In genomic region chr21:17489565-17489964, GRCh38 we compare ENCODE assay signal across 8 cellular contexts. TPM values are rescaled to one million over a fixed set of nuclear protein-coding genes. Genes with fewer than 3 reads are reported as not detected.
DNase-seq lines count a peak whose midpoint lies in the region; ATAC-seq, FAIRE-seq and TF ChIP-seq lines count a peak whose summit lies in the region.
"Not testable (repeated sequence)": the region's sequence is repeated elsewhere in the genome, so short reads cannot be mapped to it uniquely, and the experiment has no call there.
"Had no signal": no experiment of that assay in that cellular context is flagged by ENCODE, and none has a peak within 500 bp of the region (broad histone marks: within the 10 kb centered on the region; RNA-seq: fewer than 3 reads in every experiment).

No MANE protein-coding gene starts in this region.

- H3K27ac ChIP-seq in keratinocyte (ENCODE audit: control insufficient read depth, insufficient read depth, low read length); psoas muscle: not testable (repeated sequence)

- peaks cover 23% of the 10 kb centered on the region for H3K4me1 ChIP-seq in keratinocyte (ENCODE audit: control insufficient read depth, extremely low read depth, insufficient read depth, low read length)
- not testable (repeated sequence) for H3K4me1 ChIP-seq in psoas muscle

- H3K27me3 ChIP-seq in keratinocyte (ENCODE audit: control insufficient read depth, extremely low read depth, insufficient read depth, low read length), result peaks cover 23% of the 10 kb centered on the region
- not testable (repeated sequence) for H3K27me3 ChIP-seq in psoas muscle (ENCODE audit: insufficient read depth in 3 of 3, low read length in 2 of 3)

- not testable (repeated sequence) for H3K9ac ChIP-seq in keratinocyte (ENCODE audit: control insufficient read depth, extremely low read depth, insufficient read depth, low read length)

- peak; percentile 99 for FAIRE-seq in keratinocyte (lab: Jason Lieb, UNC)

- not testable (repeated sequence) for H3K4me2 ChIP-seq in keratinocyte (ENCODE audit: control insufficient read depth, extremely low read depth, insufficient read depth, low read depth, low read length)

- dilution Hi-C loops in keratinocyte (cut with MboI; ENCODE audit: extremely low pct_ligation_motif_present, low sequenced_read_pairs), result not testable (repeated sequence)

- intact Hi-C loops in psoas muscle (cut with DNase I), result not testable (repeated sequence)

- H2AFZ ChIP-seq in keratinocyte (ENCODE audit: control insufficient read depth, low read length), result not testable (repeated sequence)

- ATAC-seq in psoas muscle, result peak in 3 of 4 donors; percentile 67 to 83 (median 71)

- H3K4me3 ChIP-seq in epithelial cell of proximal tubule (ENCODE audit: low read depth, low read length); keratinocyte (ENCODE audit: control insufficient read depth in 2 of 3, extremely low read depth in 1 of 3, insufficient read depth in 2 of 3, low read depth in 1 of 3, low read length in 3 of 3); psoas muscle: not testable (repeated sequence)

- not testable (repeated sequence) for TF ChIP-seq CTCF in epithelial cell of proximal tubule (conservative IDR thresholded peaks at IDR 0.05; ENCODE audit: low read depth, low read length); keratinocyte (optimal IDR thresholded peaks at IDR 0.05 in 1 of 3, IDR thresholded peaks at IDR 0.05 in 1 of 3, conservative IDR thresholded peaks at IDR 0.05 in 1 of 3; ENCODE audit: extremely low read depth in 1 of 3, insufficient read depth in 2 of 3, low read length in 3 of 3); psoas muscle (IDR thresholded peaks at IDR 0.05)

- not testable (repeated sequence) for H3K79me2 ChIP-seq in keratinocyte (ENCODE audit: control insufficient read depth, insufficient read depth, low read length)

- not testable (repeated sequence) for H3K36me3 ChIP-seq in keratinocyte (ENCODE audit: control insufficient read depth in 2 of 2, extremely low read depth in 1 of 2, insufficient read depth in 2 of 2, low read length in 2 of 2); psoas muscle (ENCODE audit: insufficient read depth in 1 of 2, low read depth in 1 of 2)

- not testable (repeated sequence) for H3K9me1 ChIP-seq in keratinocyte (ENCODE audit: control insufficient read depth, extremely low read depth, insufficient read depth, low read length)

- not testable (repeated sequence) for H3K9me3 ChIP-seq in keratinocyte (ENCODE audit: control insufficient read depth, low read depth, low read length); psoas muscle

- WGBS in psoas muscle, 3 donors, result 54 to 72% (median 59%) methylated on average over 3 of the region's 3 CpGs

- H4K20me1 ChIP-seq in keratinocyte (ENCODE audit: control insufficient read depth, extremely low read depth, insufficient read depth, low read length), result not testable (repeated sequence)

- DNase-seq in ELR (ENCODE audit: low read depth) (peak; percentile 65), NCI-H2029 (lab: John Stamatoyannopoulos, UW) (peak; percentile 61), RPMI7951 (ENCODE audit: low read depth) (peak; percentile 75), amniotic epithelial cell (ENCODE audit: low read depth) (peak; percentile 22), epithelial cell of proximal tubule (ENCODE audit: low read depth) (peak; percentile 31)
- not testable (repeated sequence) for DNase-seq in keratinocyte (ENCODE audit: low read depth, low spot score); psoas muscle

RNA-seq across cellular contexts. Expression of gene CXADR, which starts 23.3 kb away (rescaled TPM):
- 13.7 and 16.4 TPM in 2 replicates for total RNA-seq in RPMI7951 (2014; rRNA removed; shearing (Covaris generic))
- 21.1 and 22.1 TPM in 2 replicates for total RNA-seq in epithelial cell of proximal tubule
- polyA plus RNA-seq in keratinocyte, result 35.5 to 42.6 TPM (median 37.3 TPM) in 3 replicates
- polyA plus RNA-seq in keratinocyte (2011; ENCODE audit: low read depth), result 18.0 TPM
- 10.1 and 23.5 TPM in 2 replicates for polyA plus RNA-seq in keratinocyte (2011; cell fraction: cytosol; rRNA removed)
- polyA plus RNA-seq in keratinocyte (2011; cell fraction: nucleus; rRNA removed), result 34.4 and 43.9 TPM in 2 replicates
- 20.6 and 40.7 TPM in 2 replicates for polyA plus RNA-seq in keratinocyte (2012; ENCODE audit: low replicate concordance)
- 20.0 to 65.7 TPM (median 61.1 TPM) in 3 replicates for polyA minus RNA-seq in keratinocyte
- 43.7 TPM for polyA minus RNA-seq in keratinocyte (2011; cell fraction: cytosol; rRNA and poly(A)+ RNA removed)
- polyA minus RNA-seq in keratinocyte (2011; cell fraction: nucleus; rRNA and poly(A)+ RNA removed), result 84.7 and 123 TPM in 2 replicates
- total RNA-seq in psoas muscle, result under 1 TPM; 0.02 to 0.62 (median 0.12) TPM
- polyA plus RNA-seq in psoas muscle, result under 1 TPM; 0.01 to 0.06 (median 0.04) TPM
- polyA plus RNA-seq: immature natural killer cell had no signal
